Comparison of ENCODE assay signal across 8 cellular contexts in the genomic region with DNA sequence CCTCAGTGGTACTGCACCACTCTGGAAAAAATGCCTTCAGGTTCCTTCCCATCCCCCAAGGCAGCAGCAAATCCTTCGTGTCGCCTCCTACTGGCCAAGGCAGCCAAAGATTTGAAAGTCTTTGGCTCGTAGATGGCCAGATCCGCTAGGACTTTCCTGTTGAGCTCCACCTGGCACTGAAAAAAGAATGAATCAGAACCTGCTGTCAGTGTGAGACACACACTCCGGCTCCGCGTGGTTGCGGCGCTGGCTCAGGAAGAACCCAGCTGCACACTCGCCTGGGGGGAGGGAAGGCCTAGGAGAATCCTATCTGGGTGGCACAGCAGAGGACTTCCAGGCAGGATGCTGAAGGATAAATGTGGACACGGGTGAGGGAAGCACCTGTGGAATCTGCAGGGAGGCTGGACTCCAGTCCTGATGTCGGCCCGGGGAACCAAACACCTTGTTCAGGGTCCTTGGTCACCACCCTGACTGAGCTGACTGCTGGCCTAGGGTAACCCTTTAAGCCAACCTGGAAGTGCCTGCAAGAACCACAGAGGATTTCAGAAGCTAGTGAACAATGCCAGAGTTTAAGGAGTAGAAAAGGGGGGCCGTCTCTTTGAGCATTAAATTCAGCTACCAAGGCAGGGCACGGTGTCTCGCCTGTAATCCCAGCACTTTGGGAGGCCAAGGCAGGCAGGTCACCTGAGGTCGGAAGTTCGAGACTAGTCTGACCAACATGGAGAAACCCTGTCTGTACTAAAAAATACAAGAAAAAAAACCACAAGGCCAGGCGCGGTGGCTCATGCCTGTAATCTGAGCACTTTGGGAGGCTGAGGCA. TPM values are rescaled to one million over a fixed set of nuclear protein-coding genes. Genes with fewer than 3 reads are reported as not detected.
DNase-seq lines count a peak whose midpoint lies in the region; ATAC-seq and TF ChIP-seq lines count a peak whose summit lies in the region.

No MANE protein-coding gene starts in this region.

- no peaks in the 10 kb centered on the region for H3K27me3 ChIP-seq in BJ (ENCODE audit: control insufficient read depth, insufficient read depth, low read length)
- no peaks in the 10 kb centered on the region for H3K27me3 ChIP-seq in NT2/D1 (ENCODE audit: insufficient read depth, insufficient read length)

- TF ChIP-seq CTCF in BJ (IDR thresholded peaks at IDR 0.05; ENCODE audit: insufficient read depth, low read depth, low read length) (peak; percentile 70), GM12875 (IDR thresholded peaks at IDR 0.05; ENCODE audit: borderline replicate concordance, insufficient read depth, low read depth, low read length) (peak; percentile 66)

- DNase-seq in BJ (ENCODE audit: low read depth), result no peak
- peak; percentile 56 for DNase-seq in NT2/D1 (ENCODE audit: low read depth, low spot score)
- DNase-seq in amniotic epithelial cell (ENCODE audit: low read depth), result peak; percentile 80
- peak; percentile 77 for DNase-seq in kidney tubule cell (ENCODE audit: low spot score)
- DNase-seq in activated CD4-positive, CD25-positive, alpha-beta regulatory T cell treated with anti-CD3 and anti-CD28 coated beads, Interleukin-2, amount 50 U/mL, for 72 hours, result no peak
- no peak for DNase-seq in DMS79 (lab: John Stamatoyannopoulos, UW)

- H3K9me3 ChIP-seq in NT2/D1 (ENCODE audit: insufficient read depth, low read length), result no peaks in the 10 kb centered on the region

- peaks cover 31% of the 10 kb centered on the region for H3K36me3 ChIP-seq in BJ (ENCODE audit: control insufficient read depth, insufficient read depth, low read length)
- H3K36me3 ChIP-seq in NT2/D1 (ENCODE audit: insufficient read depth, insufficient read length, low read length), result peaks cover 73% of the 10 kb centered on the region

- H3K4me1 ChIP-seq in NT2/D1 (ENCODE audit: insufficient read depth, insufficient read length), result peaks cover 15% of the 10 kb centered on the region

- POLR2A ChIA-PET in BJ (lab: Charles Lee), result no interaction called here

- ATAC-seq in HG02852 (IDR thresholded peaks at IDR 0.05; ENCODE audit: unreplicated experiment), result no peak

- H3K9ac ChIP-seq in NT2/D1 (ENCODE audit: insufficient read length, low read depth), result no peak overlapping the region

- H3K4me3 ChIP-seq in BJ (ENCODE audit: low read depth, low read length) (no peak overlapping the region), GM12875 (ENCODE audit: low read depth, low read length) (no peak overlapping the region), NT2/D1 (ENCODE audit: insufficient read length, low read depth) (no peak overlapping the region)

- CTCF ChIA-PET in BJ (lab: Yijun Ruan, JAX), result interaction anchor here (0.7 kb wide), 1 partner anchor 24 kb away, joined by 4 read pairs; no protein-coding TSS in a partner anchor

RNA-seq across cellular contexts. Expression of a gene that starts 3.2 kb away (rescaled TPM):
- polyA plus RNA-seq in BJ (2011; rRNA removed), result 142 and 175 TPM in 2 replicates
- polyA minus RNA-seq in BJ (2011; rRNA and poly(A)+ RNA removed), result 30.9 and 45.4 TPM in 2 replicates

RNA-seq across cellular contexts. Expression of a gene that starts 4.8 kb away (rescaled TPM):
- polyA plus RNA-seq in BJ (2011; rRNA removed), result 84.8 and 121 TPM in 2 replicates
- polyA minus RNA-seq in BJ (2011; rRNA and poly(A)+ RNA removed), result 36.3 and 61.3 TPM in 2 replicates

RNA-seq across cellular contexts. Expression of a gene that starts 18.8 kb away (rescaled TPM):
- polyA plus RNA-seq in BJ (2011; rRNA removed), result 0.31 and 0.43 TPM in 2 replicates
- polyA minus RNA-seq in BJ (2011; rRNA and poly(A)+ RNA removed), result not detected in 2 replicates

RNA-seq across cellular contexts. Expression of a gene that starts 27.3 kb away (rescaled TPM):
- polyA plus RNA-seq in BJ (2011; rRNA removed), result 73.2 and 97.8 TPM in 2 replicates
- 12.7 and 14.4 TPM in 2 replicates for polyA minus RNA-seq in BJ (2011; rRNA and poly(A)+ RNA removed)

RNA-seq across cellular contexts. Expression of a gene that starts 33.2 kb away (rescaled TPM):
- 1.7 and 2.0 TPM in 2 replicates for polyA plus RNA-seq in BJ (2011; rRNA removed)
- polyA minus RNA-seq in BJ (2011; rRNA and poly(A)+ RNA removed), result 0.43 and 0.87 TPM in 2 replicates

Comparison
In these comparisons a context has a peak if more than half of its experiments do, and no peak if none do; other contexts are left out.
1. DNase-seq: peak in NT2/D1 (single experiment), amniotic epithelial cell (single experiment) and kidney tubule cell (single experiment); none in BJ (single experiment), activated CD4-positive, CD25-positive, alpha-beta regulatory T cell treated with anti-CD3 and anti-CD28 coated beads, Interleukin-2, amount 50 U/mL, for 72 hours (single experiment) and DMS79 (single experiment).